Comparison of ENCODE assay signal across 12 cellular contexts in the genomic region with DNA sequence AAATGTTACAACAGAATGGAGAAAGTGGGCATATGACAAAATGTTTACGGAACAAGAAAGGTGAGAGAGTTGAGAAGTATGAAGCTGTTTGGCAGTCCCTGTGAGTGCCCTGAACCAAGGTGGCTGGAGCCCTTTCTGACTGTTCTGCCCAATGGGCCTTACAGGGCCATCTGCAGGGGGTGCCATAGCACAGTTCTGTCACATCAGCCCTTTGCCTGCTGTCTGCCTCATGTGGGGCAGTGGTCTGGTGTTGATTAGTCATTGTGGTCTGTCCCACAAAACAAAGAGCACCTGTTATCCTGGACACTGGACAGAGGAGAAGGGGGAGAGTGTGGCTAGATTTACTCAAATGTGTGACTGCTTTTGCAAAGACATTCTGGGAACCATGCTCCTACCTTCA. TPM values are rescaled to one million over a fixed set of nuclear protein-coding genes. Genes with fewer than 3 reads are reported as not detected.
DNase-seq lines count a peak whose midpoint lies in the region; ATAC-seq and TF ChIP-seq lines count a peak whose summit lies in the region.
"Had no signal": no experiment of that assay in that cellular context is flagged by ENCODE, and none has a peak within 500 bp of the region (broad histone marks: within the 10 kb centered on the region; RNA-seq: fewer than 3 reads in every experiment).

No MANE protein-coding gene starts in this region.

- intact Hi-C loops in lower leg skin (cut with DNase I; ENCODE audit: low total_unique reads) (no loop called here), A673 (cut with micrococcal nuclease; ENCODE audit: unreplicated experiment) (no loop called here)

- H3K4me3 ChIP-seq in GM06990 (replicated peaks; ENCODE audit: low read depth, low read length) (no peak overlapping the region), SJCRH30 (no peak overlapping the region), lower leg skin (ENCODE audit: low read depth, poor library complexity, severe bottlenecking) (no peak overlapping the region), A673 (ENCODE audit: low read depth, low read length, poor library complexity, severe bottlenecking) (no peak overlapping the region), BE2C (ENCODE audit: low read depth, low read length) (no peak overlapping the region)
- H3K4me3 ChIP-seq: BLaER1 had no signal

- no peaks in the 10 kb centered on the region for H3K36me3 ChIP-seq in GM06990 (ENCODE audit: control insufficient read depth, insufficient read depth, low read length)
- H3K36me3 ChIP-seq in SJCRH30, result no peaks in the 10 kb centered on the region
- H3K36me3 ChIP-seq in A673 (ENCODE audit: insufficient read depth, low read length, poor library complexity, severe bottlenecking), result no peaks in the 10 kb centered on the region
- H3K36me3 ChIP-seq in BE2C, result no peaks in the 10 kb centered on the region
- H3K36me3 ChIP-seq: BLaER1 had no signal

- 0 out of 2 replicates have a peak overlapping the region, but pooled peaks have one; percentile 15 for H3K27ac ChIP-seq in SJCRH30
- H3K27ac ChIP-seq in A673 (ENCODE audit: low read depth, low read length, poor library complexity, severe bottlenecking), result no peak overlapping the region
- H3K27ac ChIP-seq: BLaER1 had no signal

- CTCF ChIA-PET in A673 (lab: Charles Lee), result no interaction called here

- BruUV-seq in A673 (replicated peaks; lab: Mats Ljungman, UMichigan), result no TSS peak

- H3K27me3 ChIP-seq in GM06990 (replicated peaks; ENCODE audit: control insufficient read depth, insufficient read depth, low read length) (no peaks in the 10 kb centered on the region), SJCRH30 (no peaks in the 10 kb centered on the region), A673 (replicated peaks; ENCODE audit: insufficient read depth, low read depth, low read length, poor library complexity) (no peaks in the 10 kb centered on the region), BE2C (no peaks in the 10 kb centered on the region)
- H3K27me3 ChIP-seq: BLaER1 had no signal

- H3K4me1 ChIP-seq in SJCRH30 (peaks cover 29% of the 10 kb centered on the region), A673 (ENCODE audit: insufficient read depth, low read length, poor library complexity, severe bottlenecking) (no peaks in the 10 kb centered on the region), BE2C (no peaks in the 10 kb centered on the region)
- H3K4me1 ChIP-seq: BLaER1 had no signal

- POLR2A ChIA-PET in A673 (lab: Charles Lee; ENCODE audit: low non-redundant PET), result no interaction called here

- H3K9me3 ChIP-seq in SJCRH30 (replicated peaks) (no peaks in the 10 kb centered on the region), A673 (ENCODE audit: low read depth, low read length, poor library complexity, severe bottlenecking) (no peaks in the 10 kb centered on the region), BE2C (no peaks in the 10 kb centered on the region; the same call in 1 of the 2 replicates)

- DNase-seq in GM06990 (ENCODE audit: extremely low read depth, insufficient read length), result no peak
- DNase-seq in SJCRH30, result peak; percentile 72 to 78
- no peak for DNase-seq in lower leg skin (ENCODE audit: low spot score in 2 of 2)
- no peak for DNase-seq in pons (ENCODE audit: low spot score)
- DNase-seq in A673 (ENCODE audit: low spot score), result no peak
- DNase-seq in BE2C, result no peak
- DNase-seq: activated naive CD4-positive, alpha-beta T cell; effector memory CD8-positive, alpha-beta T cell; NCI-H1694 treated with DMSO at 0.1 percent for 48 hours had no signal

- no peak for TF ChIP-seq POLR2A in lower leg skin (IDR thresholded peaks at IDR 0.05)

- TF ChIP-seq CTCF in GM06990 (IDR thresholded peaks at IDR 0.05; ENCODE audit: insufficient read depth, low read length, poor library complexity, severe bottlenecking) (peak; percentile 33), lower leg skin (IDR thresholded peaks at IDR 0.05) (no peak), A673 (conservative IDR thresholded peaks at IDR 0.05; ENCODE audit: low read depth, low read length) (no peak), BE2C (IDR thresholded peaks at IDR 0.05; ENCODE audit: low read depth, low read length) (no peak)

- 94 to 100% methylated on average over 1 of the region's 1 CpG for WGBS in lower leg skin, 2 donors

- peak; percentile 51 for ATAC-seq in GM19438 (IDR thresholded peaks at IDR 0.05; ENCODE audit: low read depth, unreplicated experiment)
- peak; percentile 38 for ATAC-seq in HG02981 (IDR thresholded peaks at IDR 0.05; ENCODE audit: unreplicated experiment)
- ATAC-seq: effector memory CD8-positive, alpha-beta T cell had no signal

RNA-seq across cellular contexts. Expression of a gene that starts 51.5 kb away (rescaled TPM):
- 26.1 and 32.8 TPM in 2 replicates for total RNA-seq in SJCRH30 (2014; rRNA removed; shearing (Covaris generic))
- total RNA-seq in lower leg skin (10 to 100 TPM; 21.9 to 40.3 (median 23.7) TPM), A673 (2021) (17.1 and 21.4 TPM in 2 replicates)
- 7.6 TPM for polyA plus RNA-seq in BE2C (2012; ENCODE audit: insufficient read depth, insufficient read length, low read depth)

Comparison
In these comparisons a context has a peak if more than half of its experiments do, and no peak if none do; other contexts are left out.
1. DNase-seq: peak in SJCRH30 (2 of 2); none in GM06990 (single experiment), lower leg skin (0 of 2), pons (single experiment), A673 (single experiment) and BE2C (single experiment).